In the genomic region with DNA sequence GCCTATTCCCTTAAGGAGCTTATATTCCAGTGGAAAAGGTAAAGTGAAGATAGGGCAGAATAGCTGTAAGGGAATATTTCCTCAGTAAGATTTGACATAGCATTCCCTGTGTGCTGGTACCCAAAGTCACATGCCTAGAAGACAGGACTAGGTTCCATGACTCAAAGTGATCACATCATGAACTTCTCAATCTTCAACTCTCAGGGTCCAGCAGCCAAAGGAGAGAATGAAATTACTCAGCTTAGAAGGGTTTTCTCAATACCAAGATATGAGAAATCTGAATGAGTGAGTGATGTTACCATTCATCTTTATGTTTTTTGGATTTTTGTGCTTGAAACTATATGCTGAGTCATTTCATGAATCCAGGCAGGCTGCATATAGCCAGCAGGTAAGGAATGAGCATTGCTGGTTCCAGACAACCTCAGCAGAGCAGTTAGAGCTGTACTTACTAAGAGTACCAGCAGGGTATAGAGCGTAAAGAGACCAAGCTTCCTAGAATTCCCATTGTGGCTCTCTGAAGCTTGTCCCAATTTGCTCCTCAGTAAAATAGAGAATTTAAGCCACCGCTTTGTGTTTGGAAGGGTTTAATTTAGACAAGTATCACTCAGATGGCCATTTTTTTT, we compare ENCODE assay signal across 1 cellular context.
TF ChIP-seq lines count a peak whose summit lies in the region.

No MANE protein-coding gene starts in this region.

TF ChIP-seq in SK-N-SH treated with all-trans-retinoic acid at 6 μM for 48 hours, 23 proteins besides CTCF, POLR2A, EP300 and RAD21 (continued from another document):
- TF ChIP-seq, protein P1, sequence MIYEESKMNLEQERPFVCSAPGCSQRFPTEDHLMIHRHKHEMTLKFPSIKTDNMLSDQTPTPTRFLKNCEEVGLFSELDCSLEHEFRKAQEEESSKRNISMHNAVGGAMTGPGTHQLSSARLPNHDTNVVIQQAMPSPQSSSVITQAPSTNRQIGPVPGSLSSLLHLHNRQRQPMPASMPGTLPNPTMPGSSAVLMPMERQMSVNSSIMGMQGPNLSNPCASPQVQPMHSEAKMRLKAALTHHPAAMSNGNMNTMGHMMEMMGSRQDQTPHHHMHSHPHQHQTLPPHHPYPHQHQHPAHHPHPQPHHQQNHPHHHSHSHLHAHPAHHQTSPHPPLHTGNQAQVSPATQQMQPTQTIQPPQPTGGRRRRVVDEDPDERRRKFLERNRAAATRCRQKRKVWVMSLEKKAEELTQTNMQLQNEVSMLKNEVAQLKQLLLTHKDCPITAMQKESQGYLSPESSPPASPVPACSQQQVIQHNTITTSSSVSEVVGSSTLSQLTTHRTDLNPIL (CRISPR knock-in tag; IDR thresholded peaks at IDR 0.05; ENCODE audit: low read depth), result no peak
- TF ChIP-seq, protein P2, sequence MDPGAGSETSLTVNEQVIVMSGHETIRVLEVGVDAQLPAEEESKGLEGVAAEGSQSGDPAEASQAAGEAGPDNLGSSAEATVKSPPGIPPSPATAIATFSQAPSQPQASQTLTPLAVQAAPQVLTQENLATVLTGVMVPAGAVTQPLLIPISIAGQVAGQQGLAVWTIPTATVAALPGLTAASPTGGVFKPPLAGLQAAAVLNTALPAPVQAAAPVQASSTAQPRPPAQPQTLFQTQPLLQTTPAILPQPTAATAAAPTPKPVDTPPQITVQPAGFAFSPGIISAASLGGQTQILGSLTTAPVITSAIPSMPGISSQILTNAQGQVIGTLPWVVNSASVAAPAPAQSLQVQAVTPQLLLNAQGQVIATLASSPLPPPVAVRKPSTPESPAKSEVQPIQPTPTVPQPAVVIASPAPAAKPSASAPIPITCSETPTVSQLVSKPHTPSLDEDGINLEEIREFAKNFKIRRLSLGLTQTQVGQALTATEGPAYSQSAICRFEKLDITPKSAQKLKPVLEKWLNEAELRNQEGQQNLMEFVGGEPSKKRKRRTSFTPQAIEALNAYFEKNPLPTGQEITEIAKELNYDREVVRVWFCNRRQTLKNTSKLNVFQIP (CRISPR knock-in tag; IDR thresholded peaks at IDR 0.05; ENCODE audit: borderline replicate concordance, low read depth), result no peak
- no peak for TF ChIP-seq ZNF565 (CRISPR knock-in tag; conservative IDR thresholded peaks at IDR 0.05; ENCODE audit: low read depth)
- TF ChIP-seq ZFP3 (CRISPR knock-in tag; IDR thresholded peaks at IDR 0.05), result no peak
- no peak for TF ChIP-seq GLIS3 (CRISPR knock-in tag; IDR thresholded peaks at IDR 0.05)
- no peak for TF ChIP-seq SNAI2 (CRISPR knock-in tag; IDR thresholded peaks at IDR 0.05)
- TF ChIP-seq ESRRG (CRISPR knock-in tag; IDR thresholded peaks at IDR 0.05), result no peak
- TF ChIP-seq, protein P3, sequence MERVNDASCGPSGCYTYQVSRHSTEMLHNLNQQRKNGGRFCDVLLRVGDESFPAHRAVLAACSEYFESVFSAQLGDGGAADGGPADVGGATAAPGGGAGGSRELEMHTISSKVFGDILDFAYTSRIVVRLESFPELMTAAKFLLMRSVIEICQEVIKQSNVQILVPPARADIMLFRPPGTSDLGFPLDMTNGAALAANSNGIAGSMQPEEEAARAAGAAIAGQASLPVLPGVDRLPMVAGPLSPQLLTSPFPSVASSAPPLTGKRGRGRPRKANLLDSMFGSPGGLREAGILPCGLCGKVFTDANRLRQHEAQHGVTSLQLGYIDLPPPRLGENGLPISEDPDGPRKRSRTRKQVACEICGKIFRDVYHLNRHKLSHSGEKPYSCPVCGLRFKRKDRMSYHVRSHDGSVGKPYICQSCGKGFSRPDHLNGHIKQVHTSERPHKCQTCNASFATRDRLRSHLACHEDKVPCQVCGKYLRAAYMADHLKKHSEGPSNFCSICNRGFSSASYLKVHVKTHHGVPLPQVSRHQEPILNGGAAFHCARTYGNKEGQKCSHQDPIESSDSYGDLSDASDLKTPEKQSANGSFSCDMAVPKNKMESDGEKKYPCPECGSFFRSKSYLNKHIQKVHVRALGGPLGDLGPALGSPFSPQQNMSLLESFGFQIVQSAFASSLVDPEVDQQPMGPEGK (CRISPR knock-in tag; IDR thresholded peaks at IDR 0.05; ENCODE audit: borderline replicate concordance), result no peak
- TF ChIP-seq ZC3H10 (CRISPR knock-in tag; IDR thresholded peaks at IDR 0.05), result no peak
- no peak for TF ChIP-seq TOX (CRISPR knock-in tag; IDR thresholded peaks at IDR 0.05; ENCODE audit: borderline replicate concordance)
- no peak for TF ChIP-seq PPARA (CRISPR knock-in tag; IDR thresholded peaks at IDR 0.05; ENCODE audit: borderline replicate concordance)
